1 cellular context compared by ENCODE assay signal in genomic region chr15:44910981-44911625, GRCh38.
TF ChIP-seq lines count a peak whose summit lies in the region.

No MANE protein-coding gene starts in this region.

TF ChIP-seq in GM12878, 131 proteins besides CTCF, POLR2A, EP300 and RAD21 (continued from another document):
- TF ChIP-seq ESRRA (IDR thresholded peaks at IDR 0.05; ENCODE audit: low read length) (no peak), SPI1 (IDR thresholded peaks at IDR 0.05; ENCODE audit: borderline replicate concordance, insufficient read depth, low read depth, low read length) (no peak), POLR2AphosphoS5 (IDR thresholded peaks at IDR 0.05; ENCODE audit: low read length) (no peak), E4F1 (IDR thresholded peaks at IDR 0.05; ENCODE audit: borderline replicate concordance, partially characterized antibody) (no peak), PAX8 (IDR thresholded peaks at IDR 0.05) (no peak), TCF7 (IDR thresholded peaks at IDR 0.05; ENCODE audit: borderline replicate concordance) (0 out of 2 replicates have a peak, but pooled peaks have one; percentile 39), RFX5 (IDR thresholded peaks at IDR 0.05; ENCODE audit: low read depth, low read length) (no peak), HCFC1 (IDR thresholded peaks at IDR 0.05; ENCODE audit: low read length) (no peak), DPF2 (IDR thresholded peaks at IDR 0.05) (no peak), IKZF1 (conservative IDR thresholded peaks at IDR 0.05) (peak; percentile 37; the same call in 1 of the 2 replicates), IKZF2 (IDR thresholded peaks at IDR 0.05) (0 out of 4 replicates have a peak, but pooled peaks of 1 of the 2 experiments have one; percentile 25), RB1 (IDR thresholded peaks at IDR 0.05; ENCODE audit: borderline replicate concordance) (no peak), NR2F1 (conservative IDR thresholded peaks at IDR 0.05) (no peak), BHLHE40 (IDR thresholded peaks at IDR 0.05; ENCODE audit: borderline replicate concordance in 1 of 2, low read depth in 2 of 2, low read length in 1 of 2) (no peak), LARP7 (IDR thresholded peaks at IDR 0.05) (no peak), BCL11A (IDR thresholded peaks at IDR 0.05; ENCODE audit: low read depth, low read length) (0 out of 2 replicates have a peak, but pooled peaks have one; percentile 24), HDGF (IDR thresholded peaks at IDR 0.05) (no peak), NBN (IDR thresholded peaks at IDR 0.05) (0 out of 2 replicates have a peak, but pooled peaks have one; percentile 29), ATF2 (IDR thresholded peaks at IDR 0.05; ENCODE audit: low read length) (peak; percentile 63; the same call in 1 of the 2 replicates), RUNX3 (IDR thresholded peaks at IDR 0.05; ENCODE audit: low read length) (peak; percentile 14; the same call in 1 of the 2 replicates), EED (IDR thresholded peaks at IDR 0.05; ENCODE audit: low read depth) (no peak), NFXL1 (IDR thresholded peaks at IDR 0.05; ENCODE audit: borderline replicate concordance) (no peak), ZBED1 (IDR thresholded peaks at IDR 0.05; ENCODE audit: borderline replicate concordance) (no peak), NFIC (IDR thresholded peaks at IDR 0.05; ENCODE audit: low read depth, low read length) (0 out of 2 replicates have a peak, but pooled peaks have one; percentile 61), ETV6 (conservative IDR thresholded peaks at IDR 0.05 in 1 of 2, IDR thresholded peaks at IDR 0.05 in 1 of 2; ENCODE audit: borderline replicate concordance in 1 of 2, low read depth in 1 of 2) (peak in 1 of 2 experiments; percentile 99; a peak in 2 of 4 replicates), ZNF274 (IDR thresholded peaks at IDR 0.05; ENCODE audit: insufficient read depth, insufficient read length) (no peak), TCF3 (IDR thresholded peaks at IDR 0.05; ENCODE audit: borderline replicate concordance, insufficient read depth, low read depth, low read length) (no peak), MTA2 (IDR thresholded peaks at IDR 0.05; ENCODE audit: low read depth) (peak; percentile 75), MTA3 (IDR thresholded peaks at IDR 0.05; ENCODE audit: borderline replicate concordance, low read length) (no peak), SMAD1 (IDR thresholded peaks at IDR 0.05; ENCODE audit: low read depth, partially characterized antibody) (no peak), RAD51 (IDR thresholded peaks at IDR 0.05) (no peak), SUZ12 (IDR thresholded peaks at IDR 0.05; ENCODE audit: unreplicated experiment) (no peak), PBX3 (IDR thresholded peaks at IDR 0.05; ENCODE audit: insufficient replicate concordance, low read depth, low read length) (no peak), ATF7 (IDR thresholded peaks at IDR 0.05; ENCODE audit: low read depth) (peak; percentile 65), CREB1 (IDR thresholded peaks at IDR 0.05; ENCODE audit: low read depth) (no peak), JUNB (IDR thresholded peaks at IDR 0.05) (peak; percentile 93)
